ENCODE assay signal across 23 cellular contexts in the genomic region with DNA sequence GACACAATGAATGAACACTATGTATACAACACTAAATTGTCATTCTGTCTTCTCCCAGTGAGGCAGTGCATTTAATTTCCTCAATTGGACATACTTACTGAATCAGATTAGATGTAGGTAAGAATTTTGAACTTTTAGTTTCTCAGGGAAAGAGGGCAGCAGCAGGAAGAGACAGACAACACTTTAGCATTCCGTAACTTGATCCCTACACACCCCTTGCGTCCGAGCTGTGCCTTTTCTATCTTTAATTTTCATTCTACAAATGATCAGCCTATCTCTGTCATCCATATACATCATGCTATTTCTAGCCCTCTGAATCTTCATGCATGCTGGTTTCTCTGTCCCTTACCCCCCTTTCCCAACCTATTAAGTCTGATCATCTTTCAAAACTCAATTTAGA.
"Had no signal": no experiment of that assay in that cellular context is flagged by ENCODE, and none has a peak within 500 bp of the region (broad histone marks: within the 10 kb centered on the region; RNA-seq: fewer than 3 reads in every experiment).

No MANE protein-coding gene starts in this region.

- H3K36me3 ChIP-seq: esophagus muscularis mucosa, gastroesophageal sphincter, heart left ventricle, ovary, sigmoid colon, tibial artery had no signal

- DNase-seq: dermis blood vessel endothelial cell; effector memory CD4-positive, alpha-beta T cell; foreskin keratinocyte; heart left ventricle; naive thymus-derived CD4-positive, alpha-beta T cell; occipital lobe; ovary; posterior cingulate gyrus; psoas muscle; right cardiac atrium; sigmoid colon; stimulated activated CD4-positive, alpha-beta T cell treated with anti-CD3 and anti-CD28 coated beads, Interleukin-4, amount 100 ng/mL, for 4 hours; stimulated activated naive CD8-positive, alpha-beta T cell treated with anti-CD3 and anti-CD28 coated beads, Interleukin-15, Interleukin-2, amounts not matched to agents 100 U/mL and 50 U/mL, for 24 hours; substantia nigra; testis; tibial artery had no signal

- H3K4me1 ChIP-seq: esophagus muscularis mucosa, foreskin keratinocyte, gastroesophageal sphincter, heart left ventricle, psoas muscle, sigmoid colon, testis, tibial artery had no signal

- H3K27ac ChIP-seq: coronary artery, esophagus muscularis mucosa, foreskin keratinocyte, gastroesophageal sphincter, heart left ventricle, hepatocyte, ovary, psoas muscle, sigmoid colon, testis, tibial artery had no signal

- H3K79me2 ChIP-seq: hepatocyte had no signal

- H3K9me3 ChIP-seq: esophagus muscularis mucosa, gastroesophageal sphincter, heart left ventricle, ovary, psoas muscle, sigmoid colon, testis, tibial artery had no signal

- H3K27me3 ChIP-seq: esophagus muscularis mucosa, foreskin keratinocyte, gastroesophageal sphincter, heart left ventricle, hepatocyte, ovary, sigmoid colon, testis, tibial artery had no signal

- H3K4me2 ChIP-seq: hepatocyte had no signal

- FAIRE-seq: endothelial cell of umbilical vein, islet of Langerhans had no signal

- H3K4me3 ChIP-seq: coronary artery, esophagus muscularis mucosa, gastroesophageal sphincter, heart left ventricle, hepatocyte, lung, ovary, psoas muscle, sigmoid colon, testis, tibial artery had no signal
